In genomic region chr3:4303187-4304123, GRCh38 we compare ENCODE assay signal across 8 cellular contexts. TPM values are rescaled to one million over a fixed set of nuclear protein-coding genes. Genes with fewer than 3 reads are reported as not detected.
DNase-seq lines count a peak whose midpoint lies in the region; TF ChIP-seq lines count a peak whose summit lies in the region.

Gene SETMAR, plus strand, starts transcription at chr3:4303369. Its CDS starts 2 bp downstream, at chr3:4303371.

- no peaks in the 10 kb centered on the region for H3K27me3 Mint-ChIP-seq in neural progenitor cell (ENCODE audit: insufficient read depth, low read depth)

- H3K27me3 ChIP-seq in neural progenitor cell: no peaks in the 10 kb centered on the region

- H3K9me3 Mint-ChIP-seq in neural progenitor cell: peaks cover 18% of the 10 kb centered on the region

- no peaks in the 10 kb centered on the region for H4K20me1 ChIP-seq in neural progenitor cell (ENCODE audit: low read depth)

- H3K4me1 ChIP-seq in neural progenitor cell: peaks cover 4% of the 10 kb centered on the region

- H3K79me2 ChIP-seq in neural progenitor cell (ENCODE audit: low read depth): peaks cover 47% of the 10 kb centered on the region

- H3K36me3 Mint-ChIP-seq in neural progenitor cell: peaks cover 36% of the 10 kb centered on the region

- H3K27ac ChIP-seq in neural progenitor cell: no peak within 1 kb of the TSS

- TF ChIP-seq CTCF in LNCaP clone FGC (IDR thresholded peaks at IDR 0.05; ENCODE audit: control insufficient read depth, extremely low read depth, insufficient read depth) (0 out of 2 replicates have a peak, but pooled peaks have one; percentile 10), foreskin fibroblast (IDR thresholded peaks at IDR 0.05; ENCODE audit: low read depth, low read length) (no peak), neural progenitor cell (IDR thresholded peaks at IDR 0.05) (no peak)

- H3K4me3 ChIP-seq in LNCaP clone FGC (ENCODE audit: low read depth, low read length) (peak within 1 kb of the TSS; percentile 92), foreskin fibroblast (ENCODE audit: low read depth in 1 of 2, low read length in 2 of 2) (peak within 1 kb of the TSS; percentile 55 to 92), neural progenitor cell (peak within 1 kb of the TSS; percentile 82)

- H3F3A ChIP-seq in neural progenitor cell (ENCODE audit: low read depth): no peaks in the 10 kb centered on the region

- H3K36me3 ChIP-seq in neural progenitor cell: peaks cover 4% of the 10 kb centered on the region

- peak; percentile 91 for DNase-seq in ELF-1 (ENCODE audit: low read depth, low spot score)
- peak; percentile 91 for DNase-seq in H4 (ENCODE audit: low spot score)
- DNase-seq in LNCaP clone FGC (ENCODE audit: low read depth): peak; percentile 62
- DNase-seq in SIG-M5 treated with dmso at 0.1 percent for 504 hours (lab: John Stamatoyannopoulos, UW; ENCODE audit: unreplicated experiment): peak; percentile 89
- DNase-seq in activated gamma-delta T cell treated with Interleukin-2 at 50 U/mL for 16 hours: peak; percentile 78
- peak; percentile 71 to 93 for DNase-seq in foreskin fibroblast
- DNase-seq in neural progenitor cell (ENCODE audit: low spot score): peak; percentile 93
- peak; percentile 80 for DNase-seq in stromal cell of bone marrow (ENCODE audit: low read depth)

- H3K9ac ChIP-seq in neural progenitor cell: peak within 1 kb of the TSS; percentile 59

- no peaks in the 10 kb centered on the region for H3K9me3 ChIP-seq in neural progenitor cell (ENCODE audit: low read depth)

- H3K27ac Mint-ChIP-seq in neural progenitor cell: peak within 1 kb of the TSS; percentile 96

- H3K4me3 Mint-ChIP-seq in neural progenitor cell: peak within 1 kb of the TSS; percentile 96

- peaks cover 18% of the 10 kb centered on the region for H3K4me1 Mint-ChIP-seq in neural progenitor cell

- H2AFZ ChIP-seq in neural progenitor cell (replicated peaks): peak within 1 kb of the TSS; percentile 91

- peak within 1 kb of the TSS; percentile 95 for H3K4me2 ChIP-seq in neural progenitor cell

RNA-seq across cellular contexts. Expression of gene SETMAR, which starts in this region (rescaled TPM):
- total RNA-seq in H4 (2014; rRNA removed; shearing (Covaris generic)): 40.8 and 51.6 TPM in 2 replicates
- total RNA-seq in neural progenitor cell (ENCODE audit: low replicate concordance): 18.3 and 25.1 TPM in 2 replicates
